11 cellular contexts compared by ENCODE assay signal in the genomic region with DNA sequence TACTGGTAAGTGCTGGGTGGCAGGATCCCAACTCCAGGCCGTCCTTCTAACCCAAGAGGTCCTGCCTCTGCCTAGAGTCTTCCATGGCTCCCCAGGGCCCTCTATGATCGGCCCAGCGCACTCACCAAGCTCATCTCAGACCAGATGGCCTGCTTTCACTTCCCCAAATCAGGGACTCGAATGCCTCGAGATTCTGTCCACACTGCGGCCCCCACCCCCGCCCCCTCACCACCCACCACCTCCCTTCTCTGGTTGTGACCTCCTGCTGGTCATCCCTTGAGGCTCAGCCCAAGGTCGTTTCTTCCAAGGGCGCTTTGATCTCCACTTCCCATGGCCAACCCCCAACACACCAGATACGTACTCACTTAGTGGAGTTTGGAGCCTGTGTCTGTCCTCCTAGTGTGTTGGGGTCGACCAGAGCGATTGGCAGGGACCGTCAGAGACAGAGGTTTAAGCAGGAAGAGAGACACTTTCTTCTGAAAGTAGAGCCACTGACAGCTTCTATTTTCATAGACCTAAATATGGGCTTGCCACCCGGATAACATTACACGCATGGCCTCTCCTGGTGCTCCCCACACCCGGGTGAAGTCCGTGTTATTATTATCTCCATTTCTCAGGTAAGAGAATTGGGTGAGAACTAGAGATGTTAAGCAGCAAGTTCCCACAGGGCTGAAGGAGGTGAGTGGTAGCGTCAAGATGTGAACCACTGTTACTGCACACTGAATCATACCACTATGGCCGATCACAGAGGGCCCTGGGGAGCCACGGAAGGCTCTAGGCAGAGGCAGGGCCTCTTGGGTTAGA. TPM values are rescaled to one million over a fixed set of nuclear protein-coding genes. Genes with fewer than 3 reads are reported as not detected.
DNase-seq lines count a peak whose midpoint lies in the region; ATAC-seq and TF ChIP-seq lines count a peak whose summit lies in the region.
"Had no signal": no experiment of that assay in that cellular context is flagged by ENCODE, and none has a peak within 500 bp of the region (broad histone marks: within the 10 kb centered on the region; RNA-seq: fewer than 3 reads in every experiment).

A gene with protein sequence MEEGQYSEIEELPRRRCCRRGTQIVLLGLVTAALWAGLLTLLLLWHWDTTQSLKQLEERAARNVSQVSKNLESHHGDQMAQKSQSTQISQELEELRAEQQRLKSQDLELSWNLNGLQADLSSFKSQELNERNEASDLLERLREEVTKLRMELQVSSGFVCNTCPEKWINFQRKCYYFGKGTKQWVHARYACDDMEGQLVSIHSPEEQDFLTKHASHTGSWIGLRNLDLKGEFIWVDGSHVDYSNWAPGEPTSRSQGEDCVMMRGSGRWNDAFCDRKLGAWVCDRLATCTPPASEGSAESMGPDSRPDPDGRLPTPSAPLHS (minus strand): TSS at position 478 of the 804 bp plus-strand sequence. CDS start 2,371 bp downstream, outside the sequence.

- POLR2A ChIA-PET in GM10248 (lab: Yijun Ruan, JAX), result interaction anchor here (1.0 to 1.1 kb wide), 2 partner anchors 16 to 64 kb away, joined by 3 to 4 read pairs; no protein-coding TSS in a partner anchor

- ATAC-seq in GM19324 (IDR thresholded peaks at IDR 0.05; ENCODE audit: low FRiP score, unreplicated experiment) (peak; percentile 56), HG02981 (IDR thresholded peaks at IDR 0.05; ENCODE audit: unreplicated experiment) (peak; percentile 41), HG02884 (IDR thresholded peaks at IDR 0.05; ENCODE audit: unreplicated experiment) (no peak)
- ATAC-seq in activated T-helper 17 cell treated with anti-CD3 and anti-CD28 coated beads, Interleukin-2, amount 50 U/mL, for 72 hours (replicated peaks), result no peak
- ATAC-seq: gastroesophageal sphincter had no signal

- H3K4me1 Mint-ChIP-seq in activated T-helper 17 cell treated with anti-CD3 and anti-CD28 coated beads, Interleukin-2, amount 50 U/mL, for 72 hours, result peaks cover 29% of the 10 kb centered on the region

- TF ChIP-seq CTCF in GM10248 (IDR thresholded peaks at IDR 0.05; ENCODE audit: control extremely low read depth, extremely low read depth, low read depth, missing control alignments) (no peak), foreskin fibroblast (IDR thresholded peaks at IDR 0.05; ENCODE audit: low read depth, low read length) (no peak)

- no peaks in the 10 kb centered on the region for H3K36me3 Mint-ChIP-seq in activated T-helper 17 cell treated with anti-CD3 and anti-CD28 coated beads, Interleukin-2, amount 50 U/mL, for 72 hours (ENCODE audit: low read depth)

- no peak within 1 kb of the TSS for H3K4me3 ChIP-seq in foreskin fibroblast (ENCODE audit: low read depth in 1 of 2, low read length in 2 of 2)
- H3K4me3 ChIP-seq: gastroesophageal sphincter had no signal

- H3K27ac Mint-ChIP-seq in activated T-helper 17 cell treated with anti-CD3 and anti-CD28 coated beads, Interleukin-2, amount 50 U/mL, for 72 hours, result peak within 1 kb of the TSS; percentile 57

- CTCF ChIA-PET in GM10248 (lab: Yijun Ruan, JAX), result interaction anchor here (0.8 to 5.7 kb wide), 4 partner anchors 11 to 118 kb away, joined by 3 to 47 read pairs (median 4); a partner anchor contains a TSS

- H3K9me3 Mint-ChIP-seq in activated T-helper 17 cell treated with anti-CD3 and anti-CD28 coated beads, Interleukin-2, amount 50 U/mL, for 72 hours, result no peaks in the 10 kb centered on the region

- H3K27me3 Mint-ChIP-seq in activated T-helper 17 cell treated with anti-CD3 and anti-CD28 coated beads, Interleukin-2, amount 50 U/mL, for 72 hours, result peaks cover 8% of the 10 kb centered on the region

- DNase-seq in GM10248 (ENCODE audit: extremely low spot score) (peak; percentile 75), HuH-7.5 (ENCODE audit: low spot score) (no peak), foreskin fibroblast (no peak), NCI-H510A (lab: John Stamatoyannopoulos, UW) (no peak)
- DNase-seq: DMS79, SW 1271 had no signal

- H3K4me3 Mint-ChIP-seq in activated T-helper 17 cell treated with anti-CD3 and anti-CD28 coated beads, Interleukin-2, amount 50 U/mL, for 72 hours, result no peak within 1 kb of the TSS

RNA-seq across cellular contexts. Expression of the gene that starts here (rescaled TPM):
- 1 to 10 TPM in 1 of 2 donors, under 1 TPM in 1; 0.65 to 2.8 TPM for total RNA-seq in activated T-helper 17 cell treated with anti-CD3 and anti-CD28 coated beads, Interleukin-2, amount 50 U/mL, for 72 hours

Comparison
In these comparisons a context has a peak if more than half of its experiments do, and no peak if none do; other contexts are left out.
1. ATAC-seq: peak in GM19324 (single experiment) and HG02981 (single experiment); none in activated T-helper 17 cell treated with anti-CD3 and anti-CD28 coated beads, Interleukin-2, amount 50 U/mL, for 72 hours (single experiment) and HG02884 (single experiment).